Comparison of ENCODE assay signal across 22 cellular contexts in the genomic region with DNA sequence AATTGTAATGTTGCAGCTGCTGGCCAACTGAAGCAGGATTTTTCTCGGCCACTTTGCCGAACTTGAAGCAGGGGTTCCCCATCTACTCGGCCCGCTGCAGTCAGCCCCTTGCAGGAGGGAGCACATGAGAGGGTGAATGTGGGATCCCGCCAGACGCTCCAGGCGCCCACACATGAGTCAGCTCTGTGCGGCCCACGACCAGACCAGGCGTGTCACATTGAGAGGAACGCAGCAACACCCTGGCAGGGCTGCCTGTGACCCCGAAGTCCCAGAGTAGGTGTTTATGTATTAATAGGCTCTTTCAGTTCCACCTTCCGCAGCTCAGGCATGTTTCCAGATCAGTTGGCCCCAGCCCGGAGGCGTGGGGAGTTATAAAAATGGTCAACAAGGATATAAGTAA.
DNase-seq lines count a peak whose midpoint lies in the region; ATAC-seq, FAIRE-seq and TF ChIP-seq lines count a peak whose summit lies in the region.
"Had no signal": no experiment of that assay in that cellular context is flagged by ENCODE, and none has a peak within 500 bp of the region (broad histone marks: within the 10 kb centered on the region; RNA-seq: fewer than 3 reads in every experiment).

No MANE protein-coding gene starts in this region.

- no peak for TF ChIP-seq CTCF in GM12878 (IDR thresholded peaks at IDR 0.05 in 2 of 3, conservative IDR thresholded peaks at IDR 0.05 in 1 of 3; ENCODE audit: control insufficient read depth in 2 of 3, extremely low read depth in 1 of 3, insufficient read depth in 1 of 3, low read depth in 3 of 3, low read length in 3 of 3)

- SMC1A ChIA-PET in GM12878 (lab: Charles Lee; ENCODE audit: uncharacterized antibody, unreplicated experiment) = interaction anchor here (1.3 to 1.7 kb wide), 2 partner anchors 12 to 81 kb away, joined by 3 to 6 read pairs; no protein-coding TSS in a partner anchor

- no peak overlapping the region for H4K8ac ChIP-seq in mesenchymal stem cell (ENCODE audit: low read length)

- TF ChIP-seq POLR2A in GM12878 (IDR thresholded peaks at IDR 0.05; ENCODE audit: low read depth, low read length) = no peak

- ATAC-seq in Right ventricle myocardium inferior (no peak), GM12878 (peak; percentile 51), HG03354 (IDR thresholded peaks at IDR 0.05; ENCODE audit: poor library complexity, severe bottlenecking, unreplicated experiment) (no peak), HG03469 (IDR thresholded peaks at IDR 0.05; ENCODE audit: unreplicated experiment) (no peak)
- ATAC-seq: A549, HCT116 had no signal

- no peak for TF ChIP-seq EP300 in GM12878 (IDR thresholded peaks at IDR 0.05; ENCODE audit: borderline replicate concordance in 1 of 2, control insufficient read depth in 1 of 2, low read depth in 2 of 2, low read length in 2 of 2)

- H3K9me3 ChIP-seq in GM12878 (replicated peaks; ENCODE audit: control insufficient read depth, insufficient read depth, low read length) = no peaks in the 10 kb centered on the region
- H3K9me3 ChIP-seq in mesenchymal stem cell (ENCODE audit: control insufficient read depth, low read length) = peaks cover 35% of the 10 kb centered on the region
- H3K9me3 ChIP-seq: A549, BE2C had no signal

- intact Hi-C loops in Right ventricle myocardium inferior (cut with DNase I) (no loop called here), cardiac septum (cut with DNase I) (no loop called here), GM12878 (cut with micrococcal nuclease; ENCODE audit: unreplicated experiment) (no loop called here)

- RAD21 ChIA-PET in GM12878 (lab: Charles Lee; ENCODE audit: unreplicated experiment) = interaction anchor here (1.0 kb wide), 1 partner anchor 13 kb away, joined by 3 read pairs; no protein-coding TSS in a partner anchor

- H2BK5ac ChIP-seq in mesenchymal stem cell (ENCODE audit: low read depth, low read length, poor library complexity, severe bottlenecking) = no peak overlapping the region

- H3K27me3 ChIP-seq in GM12878 (replicated peaks in 1 of 2; ENCODE audit: control insufficient read depth in 2 of 2, insufficient read depth in 2 of 2, low read length in 1 of 2) (no peaks in the 10 kb centered on the region), mesenchymal stem cell (ENCODE audit: control insufficient read depth in 1 of 2, insufficient read depth in 1 of 2, low read length in 2 of 2) (no peaks in the 10 kb centered on the region)
- H3K27me3 ChIP-seq: BE2C; BLaER1 treated with 17β-estradiol and CSF1 and Interleukin-3, amounts not matched to agents 10 nM and 100 nM had no signal

- H2BK12ac ChIP-seq in mesenchymal stem cell (ENCODE audit: low read length in 2 of 2) = no peak overlapping the region

- no peak overlapping the region for H3K4me2 ChIP-seq in GM12878 (ENCODE audit: control insufficient read depth, insufficient read depth)
- H3K4me2 ChIP-seq in mesenchymal stem cell (ENCODE audit: low read length, poor library complexity, severe bottlenecking) = no peak overlapping the region
- H3K4me2 ChIP-seq: A549; BLaER1 treated with 17β-estradiol and CSF1 and Interleukin-3, amounts not matched to agents 10 nM and 100 nM had no signal

- H3K9ac ChIP-seq in GM12878 (ENCODE audit: control insufficient read depth, insufficient read depth, low read length) (no peak overlapping the region), mesenchymal stem cell (ENCODE audit: low read length) (no peak overlapping the region)
- H3K9ac ChIP-seq: BLaER1 treated with 17β-estradiol and CSF1 and Interleukin-3, amounts not matched to agents 10 nM and 100 nM; GM23248 had no signal

- H2AFZ ChIP-seq in GM12878 (ENCODE audit: control insufficient read depth, low read depth, low read length) (no peak overlapping the region), mesenchymal stem cell (ENCODE audit: low read depth, low read length) (peak overlapping the region; percentile 0)
- H2AFZ ChIP-seq: GM23248 had no signal

- H4K20me1 ChIP-seq in GM12878 (ENCODE audit: control insufficient read depth, insufficient read depth) = no peaks in the 10 kb centered on the region
- H4K20me1 ChIP-seq: BLaER1 treated with 17β-estradiol and CSF1 and Interleukin-3, amounts not matched to agents 10 nM and 100 nM had no signal

- CTCF ChIA-PET in GM12878 (lab: Yijun Ruan, JAX) = no interaction called here

- peak; percentile 56 for DNase-seq in Right ventricle myocardium inferior (ENCODE audit: missing footprints)
- no peak for DNase-seq in cardiac septum (ENCODE audit: low spot score)
- no peak for DNase-seq in GM12878 (ENCODE audit: low read depth, low spot score)
- DNase-seq in mesenchymal stem cell = no peak
- DNase-seq: 8988T; ACHN; AML-193; BE2C; CD4-positive, alpha-beta T cell; CD8-positive, alpha-beta memory T cell; DMS 273 treated with DMSO at 0.1 percent for 48 hours; DMS79; GF-D8; GM23248; H9 had no signal

- in situ Hi-C loops in GM12878 (cut with MboI) = no loop called here

- H3K18ac ChIP-seq in mesenchymal stem cell (ENCODE audit: low read depth in 1 of 2, low read length in 2 of 2) = no peak overlapping the region

- no peaks in the 10 kb centered on the region for H3K4me1 ChIP-seq in GM12878 (ENCODE audit: control insufficient read depth, insufficient read depth, low read length)
- no peaks in the 10 kb centered on the region for H3K4me1 ChIP-seq in mesenchymal stem cell (ENCODE audit: control insufficient read depth, insufficient read depth, low read depth, low read length)
- H3K4me1 ChIP-seq: A549; BLaER1 treated with 17β-estradiol and CSF1 and Interleukin-3, amounts not matched to agents 10 nM and 100 nM had no signal

- H3K36me3 ChIP-seq in GM12878 (ENCODE audit: control insufficient read depth in 2 of 2, insufficient read depth in 2 of 2, low read length in 1 of 2) (no peaks in the 10 kb centered on the region), mesenchymal stem cell (ENCODE audit: control insufficient read depth in 1 of 2, insufficient read depth in 2 of 2, low read depth in 1 of 2, low read length in 2 of 2) (peaks cover 0 to 2% of the 10 kb centered on the region in 2 experiments)
- H3K36me3 ChIP-seq: BE2C; BLaER1 treated with 17β-estradiol and CSF1 and Interleukin-3, amounts not matched to agents 10 nM and 100 nM had no signal

- no peak overlapping the region for H3K27ac ChIP-seq in GM12878 (ENCODE audit: control insufficient read depth, insufficient read depth)
- H3K27ac ChIP-seq in mesenchymal stem cell (ENCODE audit: low read length, poor library complexity, severe bottlenecking) = no peak overlapping the region
- H3K27ac ChIP-seq: A549; BLaER1 treated with 17β-estradiol and CSF1 and Interleukin-3, amounts not matched to agents 10 nM and 100 nM; GM23248 had no signal

- H3K23ac ChIP-seq in mesenchymal stem cell (ENCODE audit: low read length in 2 of 2) = no peak overlapping the region

- no peak for FAIRE-seq in GM12878 (lab: Jason Lieb, UNC)
- FAIRE-seq: A549, D721Med, GM19239 had no signal

- no TSS peak for BruUV-seq in GM12878 (replicated peaks; lab: Mats Ljungman, UMichigan)

- H3K79me2 ChIP-seq in GM12878 (ENCODE audit: control insufficient read depth, insufficient read depth, low read length) = no peaks in the 10 kb centered on the region

- H2BK120ac ChIP-seq in mesenchymal stem cell (ENCODE audit: low read depth, low read length) = no peak overlapping the region

- H3K14ac ChIP-seq in mesenchymal stem cell (ENCODE audit: low read length in 2 of 2) = no peak overlapping the region

- POLR2A ChIA-PET in GM12878 (lab: Charles Lee) = no interaction called here

- no peaks in the 10 kb centered on the region for H3K79me1 ChIP-seq in mesenchymal stem cell (replicated peaks; ENCODE audit: low read length, poor library complexity, severe bottlenecking)

- no peak for TF ChIP-seq RAD21 in GM12878 (IDR thresholded peaks at IDR 0.05; ENCODE audit: insufficient read depth, low read depth, low read length)

- H4K91ac ChIP-seq in mesenchymal stem cell (ENCODE audit: low read length) = no peak overlapping the region

- H3K4me3 ChIP-seq in GM12878 (no peak overlapping the region), mesenchymal stem cell (ENCODE audit: insufficient read depth in 1 of 2, low read depth in 1 of 2, low read length in 2 of 2) (no peak overlapping the region)
- H3K4me3 ChIP-seq: A549; BLaER1 treated with 17β-estradiol and CSF1 and Interleukin-3, amounts not matched to agents 10 nM and 100 nM; GM23248 had no signal

- H2BK15ac ChIP-seq in mesenchymal stem cell (ENCODE audit: low read depth, poor library complexity, severe bottlenecking) = no peak overlapping the region

- WGBS in GM12878 (ENCODE audit: insufficient coverage, insufficient replicate concordance, low lambda C conversion rate, missing lambda C conversion rate) = 63% methylated on average over 15 of the region's 15 CpGs
- WGBS in mesenchymal stem cell = 98% methylated on average over 12 of the region's 15 CpGs

- no peak overlapping the region for H2AK5ac ChIP-seq in mesenchymal stem cell (ENCODE audit: low read length, severe bottlenecking)

- no peak overlapping the region for H3K4ac ChIP-seq in mesenchymal stem cell (ENCODE audit: low read depth in 1 of 2, low read length in 2 of 2)

TF ChIP-seq in GM12878, 131 proteins besides CTCF, POLR2A, EP300 and RAD21 (continues in another document):
- TF ChIP-seq KAT2A (conservative IDR thresholded peaks at IDR 0.05; ENCODE audit: control insufficient read depth, low read depth, low read length) (no peak), SMC3 (IDR thresholded peaks at IDR 0.05; ENCODE audit: borderline replicate concordance, low read length) (no peak)
- TF ChIP-seq, protein P1, sequence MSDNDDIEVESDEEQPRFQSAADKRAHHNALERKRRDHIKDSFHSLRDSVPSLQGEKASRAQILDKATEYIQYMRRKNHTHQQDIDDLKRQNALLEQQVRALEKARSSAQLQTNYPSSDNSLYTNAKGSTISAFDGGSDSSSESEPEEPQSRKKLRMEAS (IDR thresholded peaks at IDR 0.05; ENCODE audit: low read depth, low read length) = no peak
